ENCODE assay signal across 11 cellular contexts in genomic region chr17:46887717-46888116, GRCh38. TPM values are rescaled to one million over a fixed set of nuclear protein-coding genes. Genes with fewer than 3 reads are reported as not detected.
"Had no signal": no experiment of that assay in that cellular context is flagged by ENCODE, and none has a peak within 500 bp of the region (broad histone marks: within the 10 kb centered on the region; RNA-seq: fewer than 3 reads in every experiment).

No MANE protein-coding gene starts in this region.

- H3K27ac Mint-ChIP-seq: HFFc6 had no signal

- ATAC-seq: HCT116 had no signal

- H3K9ac ChIP-seq: GM23248 had no signal

- H3K4me1 ChIP-seq: HAP-1 had no signal

- DNase-seq: GM23248, GOT3, H7, HFFc6, IMR-90, KBM-7 had no signal

- H3K4me3 Mint-ChIP-seq: HFFc6 had no signal

- H2AFZ ChIP-seq: GM23248 had no signal

- H3K27ac ChIP-seq: GM23248, HL-60 had no signal

- H3K9me3 ChIP-seq: HAP-1 had no signal

- H3K36me3 ChIP-seq: HAP-1 had no signal

- H3K4me3 ChIP-seq: GM23248, HAP-1 had no signal

RNA-seq across cellular contexts. Expression of gene WNT9B, which starts 36.3 kb away (rescaled TPM):
- total RNA-seq: GM23248, H4, HFFc6, HT1080, IMR-90 had no signal
- polyA plus RNA-seq: GM23248, IMR-90 had no signal
